1 cellular context compared by ENCODE assay signal in genomic region chr1:100924212-100924611, GRCh38.
TF ChIP-seq lines count a peak whose summit lies in the region.

No MANE protein-coding gene starts in this region.

TF ChIP-seq in endothelial cell of umbilical vein, 7 proteins besides CTCF, POLR2A, EP300 and RAD21:
- no peak for TF ChIP-seq POLR2AphosphoS5 (IDR thresholded peaks at IDR 0.05; ENCODE audit: insufficient read depth, low read depth, low read length)
- TF ChIP-seq EZH2 (IDR thresholded peaks at IDR 0.05; ENCODE audit: borderline replicate concordance, low read depth, low read length, severe bottlenecking): no peak
- TF ChIP-seq MYC (IDR thresholded peaks at IDR 0.05; ENCODE audit: low read depth, low read length): no peak
- TF ChIP-seq JUN (IDR thresholded peaks at IDR 0.05; ENCODE audit: borderline replicate concordance, insufficient read depth, insufficient read length, low read depth): no peak
- TF ChIP-seq GATA2 (IDR thresholded peaks at IDR 0.05; ENCODE audit: insufficient read depth, insufficient read length, low read depth, low read length): peak; percentile 45
- TF ChIP-seq MAX (IDR thresholded peaks at IDR 0.05; ENCODE audit: insufficient read depth, insufficient read length): no peak
- peak; percentile 38 for TF ChIP-seq FOS (IDR thresholded peaks at IDR 0.05; ENCODE audit: borderline replicate concordance, insufficient read depth, low read length)
TF ChIP-seq in endothelial cell of umbilical vein: peak in this region for 2.
